8 cellular contexts compared by ENCODE assay signal in genomic region chr16:15427648-15428239, GRCh38. TPM values are rescaled to one million over a fixed set of nuclear protein-coding genes. Genes with fewer than 3 reads are reported as not detected.
DNase-seq lines count a peak whose midpoint lies in the region; ATAC-seq and TF ChIP-seq lines count a peak whose summit lies in the region.

No MANE protein-coding gene starts in this region.

- no peaks in the 10 kb centered on the region for H3K36me3 ChIP-seq in lung (ENCODE audit: control insufficient read depth in 2 of 2, insufficient read depth in 2 of 2, low read length in 2 of 2)

- 14 to 23% methylated on average over 8 of the region's 8 CpGs for WGBS in lung, 2 donors

- H3K27ac ChIP-seq in lung (ENCODE audit: low read depth in 1 of 2, low read length in 1 of 2): peak overlapping the region in 1 of 2 donors; percentile 29

- H3K9me3 ChIP-seq in lung (ENCODE audit: control insufficient read depth in 2 of 2, insufficient read depth in 1 of 2, low read length in 1 of 2): no peaks in the 10 kb centered on the region

- peak; percentile 9 for DNase-seq in NCI-H1436 (lab: John Stamatoyannopoulos, UW)
- DNase-seq in NCI-H1436 treated with DMSO at 0.1 percent for 48 hours (lab: John Stamatoyannopoulos, UW): no peak
- peak; percentile 22 for DNase-seq in NCI-H2171 (lab: John Stamatoyannopoulos, UW)
- peak; percentile 56 for DNase-seq in activated CD4-positive, alpha-beta T cell treated with anti-CD3 and anti-CD28 coated beads, Interleukin-2, amount 50 U/mL, for 1 hour
- peak; percentile 91 for DNase-seq in dedifferentiated amniotic fluid mesenchymal stem cell (ENCODE audit: extremely low spot score)
- DNase-seq in lung (ENCODE audit: low spot score): peak; percentile 54
- DNase-seq in stimulated activated CD8-positive, alpha-beta memory T cell treated with anti-CD3 and anti-CD28 coated beads, Interleukin-15, amount 100 ng/mL, for 24 hours (ENCODE audit: low read depth): peak; percentile 10

- no peak overlapping the region for H3K4me3 ChIP-seq in lung

- H3K27me3 ChIP-seq in lung (ENCODE audit: control insufficient read depth, insufficient read depth): no peaks in the 10 kb centered on the region

- peak; percentile 82 for ATAC-seq in lung (ENCODE audit: insufficient read depth, low FRiP score)
- ATAC-seq in HG02763 (IDR thresholded peaks at IDR 0.05; ENCODE audit: unreplicated experiment): no peak

- no peaks in the 10 kb centered on the region for H3K4me1 ChIP-seq in lung (ENCODE audit: control insufficient read depth in 2 of 2, insufficient read depth in 2 of 2, low read length in 2 of 2)

- TF ChIP-seq CTCF in lung (IDR thresholded peaks at IDR 0.05; ENCODE audit: control extremely low read depth, extremely low read depth): peak; percentile 55

RNA-seq across cellular contexts. Expression of gene BMERB1, which starts 6.6 kb away (rescaled TPM):
- total RNA-seq in lung: 10 to 100 TPM in 1 of 2 donors, 1 to 10 TPM in 1; 9.0 to 17.5 TPM
- 1 to 10 TPM; 5.6 to 6.7 TPM for polyA plus RNA-seq in lung

RNA-seq across cellular contexts. Expression of gene MPV17L, which starts 32.2 kb away (rescaled TPM):
- total RNA-seq in lung: 1 to 10 TPM; 1.0 to 7.0 TPM
- polyA plus RNA-seq in lung: 1 to 10 TPM; 1.1 to 1.3 TPM

RNA-seq across cellular contexts. Expression of gene NPIPA5, which starts 49.6 kb away (rescaled TPM):
- total RNA-seq in lung: 1 to 10 TPM in 1 of 2 donors, not detected in 1; 8.3 TPM
- polyA plus RNA-seq in lung: 10 to 100 TPM in 1 of 2 donors, 1 to 10 TPM in 1; 2.4 to 28.8 TPM
